ENCODE assay signal across 11 cellular contexts in the genomic region with DNA sequence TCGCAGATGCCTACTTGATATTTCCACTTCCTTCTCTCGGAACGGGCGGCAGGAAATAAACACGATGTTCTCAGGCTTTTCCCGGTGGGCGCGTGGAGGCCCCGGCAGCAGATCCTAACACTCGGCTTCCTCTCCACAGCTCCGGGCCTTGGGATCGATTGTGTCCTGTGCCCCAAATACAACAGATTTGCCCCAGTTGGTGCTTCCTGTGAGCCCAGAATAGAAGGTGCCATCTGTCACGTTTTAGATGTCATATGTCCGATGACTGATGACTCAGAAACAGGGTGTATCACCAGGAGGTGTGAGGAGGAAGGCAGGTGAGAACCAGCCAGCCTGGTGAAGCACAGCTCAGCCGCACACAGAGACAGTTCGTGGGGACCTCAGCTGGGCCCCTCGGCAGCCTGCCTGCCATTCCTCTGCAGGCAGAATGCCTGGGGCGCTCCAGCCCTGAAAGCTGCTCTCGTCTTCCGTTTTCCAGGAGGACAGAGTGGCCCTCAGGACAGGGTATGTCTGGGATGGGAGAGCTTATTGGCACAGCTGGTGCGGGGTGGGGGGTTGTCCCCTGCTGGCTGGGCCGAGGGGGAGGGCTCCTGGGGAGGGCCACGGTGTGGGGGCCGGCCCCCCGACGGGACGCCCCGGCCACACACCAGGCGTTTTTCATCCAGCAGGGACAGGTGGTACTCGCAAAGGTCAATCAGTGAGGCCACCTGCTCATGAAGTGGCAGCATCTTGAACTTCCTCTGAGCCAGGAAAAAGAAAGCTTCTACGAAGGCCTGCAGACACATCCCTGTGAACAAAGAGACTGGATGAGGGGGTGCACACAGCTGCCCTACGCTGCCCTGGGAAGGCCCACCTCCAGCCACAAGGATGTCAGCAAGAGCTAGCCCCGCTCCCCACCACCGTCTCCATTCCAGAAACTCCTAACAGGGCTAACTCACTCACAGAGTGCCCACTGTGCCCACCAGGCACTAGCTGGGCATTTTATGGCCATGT.
DNase-seq lines count a peak whose midpoint lies in the region; ATAC-seq and TF ChIP-seq lines count a peak whose summit lies in the region.
"Had no signal": no experiment of that assay in that cellular context is flagged by ENCODE, and none has a peak within 500 bp of the region (broad histone marks: within the 10 kb centered on the region; RNA-seq: fewer than 3 reads in every experiment).

No MANE protein-coding gene starts in this region.

- H2BK15ac ChIP-seq in mesendoderm (replicated peaks; ENCODE audit: low read depth), result no peak overlapping the region

- H3K27me3 ChIP-seq in mesendoderm (ENCODE audit: insufficient read depth, low read length, poor library complexity), result no peaks in the 10 kb centered on the region

- no peak overlapping the region for H2BK5ac ChIP-seq in mesendoderm (ENCODE audit: low read length)

- no peak overlapping the region for H3K4ac ChIP-seq in mesendoderm (ENCODE audit: low read depth, low read length)

- DNase-seq in DMS53 (lab: John Stamatoyannopoulos, UW) (peak; percentile 93), NCI-H146 treated with DMSO at 0.1 percent for 48 hours (lab: John Stamatoyannopoulos, UW; ENCODE audit: unreplicated experiment) (peak; percentile 42), mucosa of descending colon (no peak), cortex of kidney (lab: John Stamatoyannopoulos, UW) (no peak), mesendoderm (no peak)
- DNase-seq: GDM1, NCI-H2029 treated with DMSO at 0.1 percent for 48 hours, right cardiac atrium had no signal

- H2AK5ac ChIP-seq in mesendoderm (ENCODE audit: low read length), result no peak overlapping the region

- H3K79me2 ChIP-seq in mesendoderm (ENCODE audit: control insufficient read depth, insufficient read depth, low read length), result no peaks in the 10 kb centered on the region

- TF ChIP-seq CTCF in mucosa of descending colon (IDR thresholded peaks at IDR 0.05), result no peak

- ATAC-seq in mucosa of descending colon (peak; percentile 17), GM19351 (IDR thresholded peaks at IDR 0.05; ENCODE audit: unreplicated experiment) (no peak), HG03025 (IDR thresholded peaks at IDR 0.05; ENCODE audit: low FRiP score, unreplicated experiment) (no peak)
- ATAC-seq: right cardiac atrium had no signal

- H3K4me3 ChIP-seq in mucosa of descending colon (no peak overlapping the region), mesendoderm (ENCODE audit: low read length) (no peak overlapping the region)

- H2BK120ac ChIP-seq in mesendoderm (ENCODE audit: low read depth, low read length), result no peak overlapping the region

- H3K27ac ChIP-seq in angular gyrus (ENCODE audit: low read depth, low read length), result peak overlapping the region; percentile 41
- no peak overlapping the region for H3K27ac ChIP-seq in mesendoderm (ENCODE audit: low read depth, low read length)

- H3K4me1 ChIP-seq in mucosa of descending colon (ENCODE audit: low read depth), result no peaks in the 10 kb centered on the region
- peaks cover 13% of the 10 kb centered on the region for H3K4me1 ChIP-seq in mesendoderm (ENCODE audit: control insufficient read depth, low read depth, low read length)

- H3K4me2 ChIP-seq in mesendoderm (ENCODE audit: low read length), result no peak overlapping the region

- intact Hi-C loops in mucosa of descending colon (cut with DNase I, micrococcal nuclease), result no loop called here

- no peak overlapping the region for H4K5ac ChIP-seq in mesendoderm (ENCODE audit: low read length)

- H3K9ac ChIP-seq in mesendoderm (ENCODE audit: low read length), result no peak overlapping the region

- no peaks in the 10 kb centered on the region for H3K79me1 ChIP-seq in mesendoderm (ENCODE audit: low read length)

- H3K36me3 ChIP-seq in mucosa of descending colon (ENCODE audit: low read depth) (no peaks in the 10 kb centered on the region), mesendoderm (ENCODE audit: control insufficient read depth, insufficient read depth, low read length) (no peaks in the 10 kb centered on the region)

- WGBS in mesendoderm (ENCODE audit: extremely low coverage, insufficient coverage, low lambda C conversion rate), result no CpG with 5 or more reads among the region's 34 CpGs

- H3K18ac ChIP-seq in mesendoderm (ENCODE audit: low read length), result no peak overlapping the region

- H3K23ac ChIP-seq in mesendoderm (ENCODE audit: low read length), result no peak overlapping the region

- no peak overlapping the region for H4K8ac ChIP-seq in mesendoderm (ENCODE audit: low read depth, low read length)

- H3K56ac ChIP-seq in mesendoderm (ENCODE audit: low read length), result no peak overlapping the region

- H3K9me3 ChIP-seq in mucosa of descending colon, result no peaks in the 10 kb centered on the region

Comparison
In these comparisons a context has a peak if more than half of its experiments do, and no peak if none do; other contexts are left out.
1. DNase-seq: peak in DMS53 (single experiment) and NCI-H146 treated with DMSO at 0.1 percent for 48 hours (single experiment); none in mucosa of descending colon (0 of 3), cortex of kidney (single experiment) and mesendoderm (single experiment).